In genomic region chr12:81617915-81618314, GRCh38 we compare ENCODE assay signal across 19 cellular contexts.
DNase-seq lines count a peak whose midpoint lies in the region; ATAC-seq and TF ChIP-seq lines count a peak whose summit lies in the region.
"Had no signal": no experiment of that assay in that cellular context is flagged by ENCODE, and none has a peak within 500 bp of the region (broad histone marks: within the 10 kb centered on the region; RNA-seq: fewer than 3 reads in every experiment).

No MANE protein-coding gene starts in this region.

- no peaks in the 10 kb centered on the region for H3K9me3 ChIP-seq in adrenal gland (replicated peaks in 1 of 3)
- H3K9me3 ChIP-seq: BE2C, heart right ventricle had no signal

- H3K27ac ChIP-seq in adrenal gland: no peak overlapping the region
- H3K27ac ChIP-seq: heart right ventricle, neural progenitor cell had no signal

- peak; percentile 22 to 68 (median 27) for DNase-seq in NCI-H1417 (lab: John Stamatoyannopoulos, UW)
- DNase-seq in NCI-H1417 treated with DMSO at 0.1 percent for 48 hours (lab: John Stamatoyannopoulos, UW): no peak
- DNase-seq in NCI-H2029 treated with DMSO at 0.1 percent for 48 hours (lab: John Stamatoyannopoulos, UW): peak; percentile 56
- DNase-seq in NCI-H748 (lab: John Stamatoyannopoulos, UW; ENCODE audit: unreplicated experiment): peak; percentile 83
- no peak for DNase-seq in left cardiac atrium
- no peak for DNase-seq in cerebellar nuclear complex (lab: John Stamatoyannopoulos, UW)
- DNase-seq in NCI-H2107 treated with DMSO at 0.1 percent for 48 hours (lab: John Stamatoyannopoulos, UW; ENCODE audit: unreplicated experiment): no peak
- no peak for DNase-seq in adrenal gland
- DNase-seq: activated CD4-positive, CD25-positive, alpha-beta regulatory T cell treated with anti-CD3 and anti-CD28 coated beads, Interleukin-2, amount 50 U/mL, for 72 hours; activated CD8-positive, alpha-beta memory T cell treated with anti-CD3 and anti-CD28 coated beads for 24 hours; activated naive CD4-positive, alpha-beta T cell treated with anti-CD3 and anti-CD28 coated beads for 36 hours; activated T-cell treated with anti-CD3 and anti-CD28 coated beads, Interleukin-2, amount 50 U/mL, for 72 hours; BE2C; dermis blood vessel endothelial cell; heart right ventricle; KBM-7; MM.1S had no signal

- WGBS in adrenal gland, 4 donors: 42 to 50% (median 45%) methylated on average over 2 of the region's 2 CpGs

- no peaks in the 10 kb centered on the region for H3K27me3 ChIP-seq in adrenal gland
- H3K27me3 ChIP-seq: BE2C, heart right ventricle, neural progenitor cell had no signal

- H3K4me1 ChIP-seq in adrenal gland (replicated peaks in 1 of 2): no peaks in the 10 kb centered on the region
- H3K4me1 ChIP-seq: BE2C, heart right ventricle, neural progenitor cell had no signal

- TF ChIP-seq POLR2A in adrenal gland (IDR thresholded peaks at IDR 0.05): no peak

- intact Hi-C loops in left cardiac atrium (cut with DNase I) (no loop called here), adrenal gland (cut with DNase I) (no loop called here)

- TF ChIP-seq CTCF in adrenal gland (IDR thresholded peaks at IDR 0.05): no peak

- H3K36me3 ChIP-seq in adrenal gland (replicated peaks in 1 of 2): no peaks in the 10 kb centered on the region
- H3K36me3 ChIP-seq: BE2C, heart right ventricle, neural progenitor cell had no signal

- H3K4me3 ChIP-seq in adrenal gland: no peak overlapping the region
- H3K4me3 ChIP-seq: heart right ventricle, neural progenitor cell had no signal

- peak; percentile 66 to 72 for ATAC-seq in left cardiac atrium
- ATAC-seq: activated T-cell treated with anti-CD3 and anti-CD28 coated beads, Interleukin-2, amount 50 U/mL, for 72 hours; left lobe of liver had no signal

Comparison
In these comparisons a context has a peak if more than half of its experiments do, and no peak if none do; other contexts are left out.
1. DNase-seq: peak in NCI-H1417 (3 of 3), NCI-H2029 treated with DMSO at 0.1 percent for 48 hours (single experiment) and NCI-H748 (single experiment); none in NCI-H1417 treated with DMSO at 0.1 percent for 48 hours (single experiment), left cardiac atrium (single experiment), cerebellar nuclear complex (0 of 2), NCI-H2107 treated with DMSO at 0.1 percent for 48 hours (single experiment) and adrenal gland (0 of 7).